Comparison of ENCODE assay signal across 8 cellular contexts in genomic region chr10:35127289-35127891, GRCh38. TPM values are rescaled to one million over a fixed set of nuclear protein-coding genes. Genes with fewer than 3 reads are reported as not detected.
DNase-seq lines count a peak whose midpoint lies in the region; ATAC-seq and TF ChIP-seq lines count a peak whose summit lies in the region.

No MANE protein-coding gene starts in this region.

- no peak for TF ChIP-seq POLR2A in gastrocnemius medialis (IDR thresholded peaks at IDR 0.05)

- in situ Hi-C loops in GM13977 (cut with MboI; ENCODE audit: low pct_unique_long_range_greater_than_20kb, low sequenced_read_pairs, unreplicated experiment) (no loop called here), astrocyte of the spinal cord (cut with HindIII; ENCODE audit: low sequenced_read_pairs) (no loop called here), gastrocnemius medialis (cut with MboI; ENCODE audit: low sequenced_read_pairs in 4 of 4) (no loop called here)

- no peaks in the 10 kb centered on the region for H3K9me3 ChIP-seq in gastrocnemius medialis

- no peak for TF ChIP-seq CTCF in GM13977 (IDR thresholded peaks at IDR 0.05; ENCODE audit: extremely low read depth, insufficient read depth, missing control alignments)
- TF ChIP-seq CTCF in astrocyte of the spinal cord (IDR thresholded peaks at IDR 0.05; ENCODE audit: low read depth, low read length), result no peak
- TF ChIP-seq CTCF in gastrocnemius medialis (IDR thresholded peaks at IDR 0.05 in 4 of 5, conservative IDR thresholded peaks at IDR 0.05 in 1 of 5), result no peak

- ATAC-seq in HG03457 (IDR thresholded peaks at IDR 0.05; ENCODE audit: unreplicated experiment), result peak; percentile 8
- peak; percentile 28 for ATAC-seq in gastrocnemius medialis
- ATAC-seq in HG02678 (IDR thresholded peaks at IDR 0.05; ENCODE audit: unreplicated experiment), result no peak

- H3K4me3 ChIP-seq in astrocyte of the spinal cord (ENCODE audit: low read depth, low read length) (peak overlapping the region; percentile 95), iPS-11a (ENCODE audit: low read depth, low read length) (peak overlapping the region; percentile 77), gastrocnemius medialis (peak overlapping the region; percentile 68 to 89 (median 82))

- H3K36me3 ChIP-seq in gastrocnemius medialis, result no peaks in the 10 kb centered on the region

- DNase-seq in GM13977 (ENCODE audit: low spot score) (peak; percentile 28), T-helper 9 cell (peak; percentile 55), astrocyte of the spinal cord (ENCODE audit: low read depth, low spot score) (peak; percentile 68), gastrocnemius medialis (peak; percentile 12 to 36), NCI-H510A (lab: John Stamatoyannopoulos, UW) (no peak)

- intact Hi-C loops in gastrocnemius medialis (cut with DNase I; ENCODE audit: low total_unique reads), result loop anchor here (1.0 to 10.0 kb wide), 6 partner anchors 68 to 427 kb away; no protein-coding TSS in a partner anchor

- no peaks in the 10 kb centered on the region for H3K27me3 ChIP-seq in gastrocnemius medialis

- peak overlapping the region; percentile 93 to 98 (median 96) for H3K27ac ChIP-seq in gastrocnemius medialis

- peaks cover 27 to 30% of the 10 kb centered on the region in 2 donors for H3K4me1 ChIP-seq in gastrocnemius medialis

RNA-seq across cellular contexts. Expression of gene CREM, which starts 0.7 kb away (rescaled TPM):
- total RNA-seq in gastrocnemius medialis, result 10 to 100 TPM; 24.3 to 42.5 (median 30.1) TPM

RNA-seq across cellular contexts. Expression of gene CUL2, which starts 37.2 kb away (rescaled TPM):
- 10 to 100 TPM; 27.2 to 41.4 (median 34.2) TPM for total RNA-seq in gastrocnemius medialis
